Comparison of ENCODE assay signal across 9 cellular contexts in genomic region chr18:77071061-77071460, GRCh38.
A peak's percentile ranks its signal among the peaks of the same experiment; 100 is the strongest.
DNase-seq lines count a peak whose midpoint lies in the region; ATAC-seq and TF ChIP-seq lines count a peak whose summit lies in the region.
"Had no signal": no experiment of that assay in that cellular context is flagged by ENCODE, and none has a peak within 500 bp of the region (broad histone marks: within the 10 kb centered on the region; RNA-seq: fewer than 3 reads in every experiment).

No MANE protein-coding gene starts in this region.

- peaks cover 65% of the 10 kb centered on the region for H3K4me1 Mint-ChIP-seq in CD14-positive monocyte
- peaks cover 77% of the 10 kb centered on the region for H3K4me1 Mint-ChIP-seq in dendritic cell treated with granulocyte-macrophage colony-stimulating factor and Interleukin-4, amounts not matched to agents 40 ng/mL and 50 ng/mL, for 4 days (ENCODE audit: low read depth)

- H3K27me3 ChIP-seq in neutrophil (no peaks in the 10 kb centered on the region), A673 (replicated peaks; ENCODE audit: insufficient read depth, low read depth, low read length, poor library complexity) (no peaks in the 10 kb centered on the region)

- H3K27ac ChIP-seq in neutrophil (peak overlapping the region; percentile 99), A673 (ENCODE audit: low read depth, low read length, poor library complexity, severe bottlenecking) (no peak overlapping the region)

- H3K4me1 ChIP-seq in neutrophil (ENCODE audit: control insufficient read depth in 1 of 2, insufficient read depth in 1 of 2, low read depth in 1 of 2, low read length in 1 of 2) (peaks cover 62 to 84% of the 10 kb centered on the region in 2 experiments), A673 (ENCODE audit: insufficient read depth, low read length, poor library complexity, severe bottlenecking) (no peaks in the 10 kb centered on the region)

- POLR2A ChIA-PET in A673 (lab: Charles Lee; ENCODE audit: low non-redundant PET) = no interaction called here

- no TSS peak for BruUV-seq in A673 (replicated peaks; lab: Mats Ljungman, UMichigan)

- H3K4me3 ChIP-seq in neutrophil (ENCODE audit: low read depth in 1 of 2, low read length in 1 of 2) = no peak overlapping the region
- H3K4me3 ChIP-seq in A673 (ENCODE audit: low read depth, low read length, poor library complexity, severe bottlenecking) = no peak overlapping the region
- H3K4me3 ChIP-seq: K562 had no signal

- no peaks in the 10 kb centered on the region for H3K9me3 ChIP-seq in neutrophil
- no peaks in the 10 kb centered on the region for H3K9me3 ChIP-seq in A673 (ENCODE audit: low read depth, low read length, poor library complexity, severe bottlenecking)

- no peaks in the 10 kb centered on the region for H3K9me3 Mint-ChIP-seq in CD14-positive monocyte
- no peaks in the 10 kb centered on the region for H3K9me3 Mint-ChIP-seq in dendritic cell treated with granulocyte-macrophage colony-stimulating factor and Interleukin-4, amounts not matched to agents 40 ng/mL and 50 ng/mL, for 4 days

- peaks cover 0 to 3% (median 0%) of the 10 kb centered on the region in 3 donors for H3K27me3 Mint-ChIP-seq in CD14-positive monocyte (ENCODE audit: low read depth in 3 of 3)
- H3K27me3 Mint-ChIP-seq in dendritic cell treated with granulocyte-macrophage colony-stimulating factor and Interleukin-4, amounts not matched to agents 40 ng/mL and 50 ng/mL, for 4 days = no peaks in the 10 kb centered on the region

- intact Hi-C loops in CD14-positive monocyte (cut with micrococcal nuclease) (no loop called here), A673 (cut with micrococcal nuclease; ENCODE audit: unreplicated experiment) (no loop called here)
- intact Hi-C loops in dendritic cell treated with granulocyte-macrophage colony-stimulating factor and Interleukin-4, amounts not matched to agents 40 ng/mL and 50 ng/mL, for 4 days (cut with micrococcal nuclease) = no loop called here

- H3K36me3 ChIP-seq in neutrophil = peaks cover 50% of the 10 kb centered on the region
- no peaks in the 10 kb centered on the region for H3K36me3 ChIP-seq in A673 (ENCODE audit: insufficient read depth, low read length, poor library complexity, severe bottlenecking)

- H3K36me3 Mint-ChIP-seq in CD14-positive monocyte = peaks cover 60 to 69% of the 10 kb centered on the region in 2 donors
- H3K36me3 Mint-ChIP-seq in dendritic cell treated with granulocyte-macrophage colony-stimulating factor and Interleukin-4, amounts not matched to agents 40 ng/mL and 50 ng/mL, for 4 days (ENCODE audit: low read depth) = peaks cover 73% of the 10 kb centered on the region

- no peak for ATAC-seq in GM19351 (IDR thresholded peaks at IDR 0.05; ENCODE audit: unreplicated experiment)
- ATAC-seq in HG03442 (IDR thresholded peaks at IDR 0.05; ENCODE audit: unreplicated experiment) = no peak
- ATAC-seq: K562 had no signal

- no peak for DNase-seq in CD14-positive monocyte (ENCODE audit: low spot score)
- peak; percentile 51 for DNase-seq in HPDE6-E6E7 (ENCODE audit: extremely low spot score)
- no peak for DNase-seq in NCI-H1105 treated with DMSO at 0.1 percent for 48 hours (lab: John Stamatoyannopoulos, UW)
- DNase-seq in A673 (ENCODE audit: low spot score) = no peak

- CTCF ChIA-PET in A673 (lab: Charles Lee) = no interaction called here

- no peak for TF ChIP-seq CTCF in CD14-positive monocyte (IDR thresholded peaks at IDR 0.05)
- TF ChIP-seq CTCF in neutrophil (IDR thresholded peaks at IDR 0.05) = no peak
- no peak for TF ChIP-seq CTCF in A673 (conservative IDR thresholded peaks at IDR 0.05; ENCODE audit: low read depth, low read length)

- H3K27ac Mint-ChIP-seq in CD14-positive monocyte = peak overlapping the region in 5 of 7 donors; percentile 41 to 81 (median 68)
- H3K27ac Mint-ChIP-seq in dendritic cell treated with granulocyte-macrophage colony-stimulating factor and Interleukin-4, amounts not matched to agents 40 ng/mL and 50 ng/mL, for 4 days = peak overlapping the region; percentile 58

- no peak overlapping the region for H3K4me3 Mint-ChIP-seq in CD14-positive monocyte
- H3K4me3 Mint-ChIP-seq in dendritic cell treated with granulocyte-macrophage colony-stimulating factor and Interleukin-4, amounts not matched to agents 40 ng/mL and 50 ng/mL, for 4 days = no peak overlapping the region
